ENCODE assay signal across 8 cellular contexts in the genomic region with DNA sequence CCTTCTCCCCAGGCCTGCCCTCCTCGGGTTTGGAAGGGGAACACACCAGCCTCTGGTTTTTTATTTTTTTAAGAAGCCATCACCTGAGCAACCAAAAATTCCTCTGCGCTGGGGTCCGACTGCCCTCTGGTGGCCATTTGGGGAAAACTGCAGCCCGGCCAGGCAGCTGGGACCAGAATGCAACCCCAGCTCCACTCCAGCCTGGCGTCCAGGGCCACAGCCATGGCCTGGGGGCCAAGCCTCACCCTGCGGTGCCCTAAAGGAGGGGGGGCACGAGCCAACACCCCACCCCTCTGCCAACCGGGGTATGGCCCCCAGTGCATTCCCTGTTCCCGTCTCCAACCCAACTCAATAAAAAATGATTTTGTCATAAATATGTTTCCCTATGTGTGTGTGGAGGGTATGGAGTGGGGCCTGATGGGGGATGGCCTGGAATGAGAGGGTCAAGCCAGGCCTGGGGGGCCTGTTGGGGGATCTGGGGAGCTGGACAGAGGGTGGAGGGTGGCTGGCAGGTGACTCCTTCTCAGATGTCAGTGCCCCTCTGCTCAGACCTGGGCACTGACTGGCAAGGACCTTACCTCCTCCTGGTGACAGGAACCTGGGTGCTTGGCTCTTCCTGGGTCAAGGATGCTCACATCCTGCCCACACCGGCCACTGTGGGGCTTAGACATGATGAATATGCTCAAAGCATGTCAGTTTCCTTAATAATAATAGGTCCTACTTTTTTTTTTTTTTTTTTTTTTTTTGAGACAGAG. TPM values are rescaled to one million over a fixed set of nuclear protein-coding genes. Genes with fewer than 3 reads are reported as not detected.
DNase-seq lines count a peak whose midpoint lies in the region; ATAC-seq and TF ChIP-seq lines count a peak whose summit lies in the region.

No MANE protein-coding gene starts in this region.

- peaks cover 37% of the 10 kb centered on the region for H3K4me1 Mint-ChIP-seq in endodermal cell

- no peak overlapping the region for H3K9ac ChIP-seq in endodermal cell (ENCODE audit: extremely low read depth, low read length, poor library complexity, severe bottlenecking)

- WGBS in endodermal cell (ENCODE audit: insufficient coverage in 1 of 2, insufficient read length in 1 of 2), 2 experiments, result 6 to 13% methylated on average over 6 to 9 of the region's 10 CpGs

- TF ChIP-seq CTCF in endodermal cell (conservative IDR thresholded peaks at IDR 0.05), result peak; percentile 97

- H3K27ac ChIP-seq in endodermal cell (ENCODE audit: low read depth, low read length), result no peak overlapping the region

- H3K4me3 ChIP-seq in endodermal cell (ENCODE audit: low read length), result no peak overlapping the region

- no peaks in the 10 kb centered on the region for H3K9me3 ChIP-seq in endodermal cell (ENCODE audit: control insufficient read depth, low read length)

- peak; percentile 46 for ATAC-seq in HG02798 (IDR thresholded peaks at IDR 0.05; ENCODE audit: poor library complexity, unreplicated experiment)
- no peak for ATAC-seq in GM18868 (IDR thresholded peaks at IDR 0.05; ENCODE audit: unreplicated experiment)

- no peaks in the 10 kb centered on the region for H3K27me3 ChIP-seq in endodermal cell (ENCODE audit: control insufficient read depth, insufficient read depth, low read length, poor library complexity, severe bottlenecking)

- H3K4me3 Mint-ChIP-seq in endodermal cell, result no peak overlapping the region

- peak; percentile 52 for DNase-seq in COR-L47 (lab: John Stamatoyannopoulos, UW)
- DNase-seq in NK-92 (lab: John Stamatoyannopoulos, UW; ENCODE audit: unreplicated experiment), result peak; percentile 15
- peak; percentile 52 to 69 (median 60) for DNase-seq in activated CD8-positive, alpha-beta memory T cell treated with anti-CD3 and anti-CD28 coated beads for 48 hours (ENCODE audit: low read depth in 2 of 3, low spot score in 2 of 3)
- peak; percentile 95 for DNase-seq in endodermal cell
- DNase-seq in myocyte (ENCODE audit: low read depth), result peak; percentile 77
- peak; percentile 57 for DNase-seq in stimulated activated CD8-positive, alpha-beta memory T cell treated with anti-CD3 and anti-CD28 coated beads, Interleukin-7, amount 100 ng/mL, for 24 hours (ENCODE audit: low read depth)

- H3K36me3 Mint-ChIP-seq in endodermal cell (ENCODE audit: low read depth), result no peaks in the 10 kb centered on the region

- H3K36me3 ChIP-seq in endodermal cell (ENCODE audit: control insufficient read depth, insufficient read depth, low read length), result no peaks in the 10 kb centered on the region

- peaks cover 14% of the 10 kb centered on the region for H3K4me1 ChIP-seq in endodermal cell (ENCODE audit: control insufficient read depth, insufficient read depth, low read length)

- peak overlapping the region; percentile 81 for H3K27ac Mint-ChIP-seq in endodermal cell

- H3K27me3 Mint-ChIP-seq in endodermal cell (ENCODE audit: insufficient read depth), result no peaks in the 10 kb centered on the region

- H3K9me3 Mint-ChIP-seq in endodermal cell, result no peaks in the 10 kb centered on the region

RNA-seq across cellular contexts. Expression of a gene that starts 3.2 kb away (rescaled TPM):
- total RNA-seq in endodermal cell (1 to 10 TPM; 3.5 to 4.1 TPM), myocyte (0.16 and 0.72 TPM in 2 replicates)
- 4.5 TPM for polyA plus RNA-seq in endodermal cell (2013, experiment 1 of 2)
- 4.5 TPM for polyA plus RNA-seq in endodermal cell (2013, experiment 2 of 2)
- 0.74 TPM for polyA plus RNA-seq in myocyte (2012)

RNA-seq across cellular contexts. Expression of a gene that starts 12.5 kb away (rescaled TPM):
- total RNA-seq in endodermal cell (1 to 10 TPM; 1.6 to 1.8 TPM), myocyte (not detected in 2 replicates)
- polyA plus RNA-seq in endodermal cell (2013, experiment 1 of 2), result 1.4 TPM
- 0.83 TPM for polyA plus RNA-seq in endodermal cell (2013, experiment 2 of 2)
- not detected for polyA plus RNA-seq in myocyte (2012)

RNA-seq across cellular contexts. Expression of a gene that starts 21.0 kb away (rescaled TPM):
- total RNA-seq in endodermal cell, result under 1 TPM in 1 of 2 donors, not detected in 1; 0.26 TPM
- polyA plus RNA-seq in endodermal cell (2013, experiment 1 of 2), result not detected
- polyA plus RNA-seq in endodermal cell (2013, experiment 2 of 2), result not detected
- not detected in 2 replicates for total RNA-seq in myocyte
- polyA plus RNA-seq in myocyte (2012), result 0.15 TPM

RNA-seq across cellular contexts. Expression of a gene that starts 28.9 kb away (rescaled TPM):
- total RNA-seq in endodermal cell (10 to 100 TPM in 1 of 2 donors, 1 to 10 TPM in 1; 6.6 to 11.5 TPM), myocyte (26.0 and 29.3 TPM in 2 replicates)
- 14.9 TPM for polyA plus RNA-seq in endodermal cell (2013, experiment 1 of 2)
- polyA plus RNA-seq in endodermal cell (2013, experiment 2 of 2), result 14.3 TPM
- 34.7 TPM for polyA plus RNA-seq in myocyte (2012)

RNA-seq across cellular contexts. Expression of a gene that starts 53.8 kb away (rescaled TPM):
- total RNA-seq in endodermal cell, result 1 to 10 TPM; 6.7 to 7.5 TPM
- 3.2 TPM for polyA plus RNA-seq in endodermal cell (2013, experiment 1 of 2)
- 4.9 TPM for polyA plus RNA-seq in endodermal cell (2013, experiment 2 of 2)
- total RNA-seq in myocyte, result 0.05 TPM in 1 of 2 replicates, not detected in the other
- polyA plus RNA-seq in myocyte (2012), result 0.20 TPM

Comparison
In these comparisons a context has a peak if more than half of its experiments do, and no peak if none do; other contexts are left out.
1. DNase-seq: peak in every context shown above with its lines; median percentile 95 in endodermal cell; 77 in myocyte; 60 in activated CD8-positive, alpha-beta memory T cell treated with anti-CD3 and anti-CD28 coated beads for 48 hours; 57 in stimulated activated CD8-positive, alpha-beta memory T cell treated with anti-CD3 and anti-CD28 coated beads, Interleukin-7, amount 100 ng/mL, for 24 hours; 52 in COR-L47; 15 in NK-92.